In genomic region chr1:110243581-110243980, GRCh38 we compare ENCODE assay signal across 9 cellular contexts. TPM values are rescaled to one million over a fixed set of nuclear protein-coding genes. Genes with fewer than 3 reads are reported as not detected.
DNase-seq lines count a peak whose midpoint lies in the region; ATAC-seq and TF ChIP-seq lines count a peak whose summit lies in the region.
"Had no signal": no experiment of that assay in that cellular context is flagged by ENCODE, and none has a peak within 500 bp of the region (broad histone marks: within the 10 kb centered on the region; RNA-seq: fewer than 3 reads in every experiment).

No MANE protein-coding gene starts in this region.

- H3K36me3 ChIP-seq in spleen: no peaks in the 10 kb centered on the region
- no peaks in the 10 kb centered on the region for H3K36me3 ChIP-seq in A673 (ENCODE audit: insufficient read depth, low read length, poor library complexity, severe bottlenecking)

- peaks cover 13% of the 10 kb centered on the region for H3K4me1 Mint-ChIP-seq in activated T-cell treated with anti-CD3 and anti-CD28 coated beads, Interleukin-2, amount 50 U/mL, for 4 hours (ENCODE audit: low read depth)

- no peaks in the 10 kb centered on the region for H3K27me3 Mint-ChIP-seq in activated T-cell treated with anti-CD3 and anti-CD28 coated beads, Interleukin-2, amount 50 U/mL, for 4 hours (ENCODE audit: low read depth)

- no peaks in the 10 kb centered on the region for H3K9me3 Mint-ChIP-seq in activated T-cell treated with anti-CD3 and anti-CD28 coated beads, Interleukin-2, amount 50 U/mL, for 4 hours

- POLR2A ChIA-PET in A673 (lab: Charles Lee; ENCODE audit: low non-redundant PET): interaction anchor here (0.6 kb wide), 1 partner anchor 30 kb away, joined by 3 read pairs; no protein-coding TSS in a partner anchor

- H3K9me3 ChIP-seq in spleen (no peaks in the 10 kb centered on the region), A673 (ENCODE audit: low read depth, low read length, poor library complexity, severe bottlenecking) (no peaks in the 10 kb centered on the region)
- H3K9me3 ChIP-seq: mucosa of descending colon had no signal

- DNase-seq in activated T-cell treated with anti-CD3 and anti-CD28 coated beads, Interleukin-2, amount 50 U/mL, for 4 hours: no peak
- DNase-seq in activated T-cell treated with anti-CD3 and anti-CD28 coated beads for 4 hours (no peak), RPMI8226 (peak; percentile 11), spleen (peak; percentile 57), UCSD-AML1 (lab: John Stamatoyannopoulos, UW; ENCODE audit: unreplicated experiment) (no peak), NCI-H128 (lab: John Stamatoyannopoulos, UW; ENCODE audit: unreplicated experiment) (no peak), A673 (ENCODE audit: low spot score) (no peak)

- H3K4me1 ChIP-seq in spleen (peaks cover 0 to 43% (median 13%) of the 10 kb centered on the region in 6 donors), A673 (ENCODE audit: insufficient read depth, low read length, poor library complexity, severe bottlenecking) (peaks cover 8% of the 10 kb centered on the region)

- TF ChIP-seq CTCF in spleen (IDR thresholded peaks at IDR 0.05 in 8 of 11, conservative IDR thresholded peaks at IDR 0.05 in 3 of 11): no peak
- no peak for TF ChIP-seq CTCF in A673 (conservative IDR thresholded peaks at IDR 0.05; ENCODE audit: low read depth, low read length)

- H3K4me3 ChIP-seq in spleen (no peak overlapping the region), A673 (ENCODE audit: low read depth, low read length, poor library complexity, severe bottlenecking) (no peak overlapping the region)
- H3K4me3 ChIP-seq: mucosa of descending colon had no signal

- no peaks in the 10 kb centered on the region for H3K27me3 ChIP-seq in spleen (replicated peaks in 1 of 7)
- no peaks in the 10 kb centered on the region for H3K27me3 ChIP-seq in A673 (replicated peaks; ENCODE audit: insufficient read depth, low read depth, low read length, poor library complexity)

- BruUV-seq in A673 (replicated peaks; lab: Mats Ljungman, UMichigan): no TSS peak

- ATAC-seq in activated T-cell treated with anti-CD3 and anti-CD28 coated beads, Interleukin-2, amount 50 U/mL, for 4 hours: peak; percentile 61 to 66
- ATAC-seq in HG02763 (IDR thresholded peaks at IDR 0.05; ENCODE audit: unreplicated experiment): peak; percentile 48
- ATAC-seq: mucosa of descending colon had no signal

- 12 to 45% (median 23%) methylated on average over 8 to 9 of the region's 9 CpGs for WGBS in spleen, 5 donors

- H3K27ac ChIP-seq in spleen (no peak overlapping the region), A673 (ENCODE audit: low read depth, low read length, poor library complexity, severe bottlenecking) (no peak overlapping the region)

- TF ChIP-seq POLR2A in spleen (IDR thresholded peaks at IDR 0.05): no peak

- CTCF ChIA-PET in A673 (lab: Charles Lee): no interaction called here

- H3K4me3 Mint-ChIP-seq in activated T-cell treated with anti-CD3 and anti-CD28 coated beads, Interleukin-2, amount 50 U/mL, for 4 hours: no peak overlapping the region

- intact Hi-C loops in spleen (cut with DNase I; ENCODE audit: low total_unique reads): no loop called here
- intact Hi-C loops in A673 (cut with micrococcal nuclease; ENCODE audit: unreplicated experiment): no loop called here

- H3K36me3 Mint-ChIP-seq in activated T-cell treated with anti-CD3 and anti-CD28 coated beads, Interleukin-2, amount 50 U/mL, for 4 hours (ENCODE audit: insufficient read depth): peaks cover 2% of the 10 kb centered on the region

RNA-seq across cellular contexts. Expression of gene KCNC4, which starts 33.5 kb away (rescaled TPM):
- total RNA-seq in activated T-cell treated with anti-CD3 and anti-CD28 coated beads, Interleukin-2, amount 50 U/mL, for 4 hours: 1 to 10 TPM; 6.4 to 8.1 (median 7.9) TPM
- total RNA-seq in spleen: 10 to 100 TPM in 5 of 7 donors, 1 to 10 TPM in 2; 9.8 to 22.1 (median 14.8) TPM
- 1 to 10 TPM; 1.4 to 3.7 (median 2.1) TPM for polyA plus RNA-seq in spleen
- total RNA-seq in A673 (2021): 0.22 and 0.24 TPM in 2 replicates

Comparison
In these comparisons a context has a peak if more than half of its experiments do, and no peak if none do; other contexts are left out.
1. DNase-seq: peak in RPMI8226 (single experiment) and spleen (single experiment); none in activated T-cell treated with anti-CD3 and anti-CD28 coated beads, Interleukin-2, amount 50 U/mL, for 4 hours (single experiment), activated T-cell treated with anti-CD3 and anti-CD28 coated beads for 4 hours (single experiment), UCSD-AML1 (single experiment), NCI-H128 (single experiment) and A673 (single experiment).